In the genomic region with DNA sequence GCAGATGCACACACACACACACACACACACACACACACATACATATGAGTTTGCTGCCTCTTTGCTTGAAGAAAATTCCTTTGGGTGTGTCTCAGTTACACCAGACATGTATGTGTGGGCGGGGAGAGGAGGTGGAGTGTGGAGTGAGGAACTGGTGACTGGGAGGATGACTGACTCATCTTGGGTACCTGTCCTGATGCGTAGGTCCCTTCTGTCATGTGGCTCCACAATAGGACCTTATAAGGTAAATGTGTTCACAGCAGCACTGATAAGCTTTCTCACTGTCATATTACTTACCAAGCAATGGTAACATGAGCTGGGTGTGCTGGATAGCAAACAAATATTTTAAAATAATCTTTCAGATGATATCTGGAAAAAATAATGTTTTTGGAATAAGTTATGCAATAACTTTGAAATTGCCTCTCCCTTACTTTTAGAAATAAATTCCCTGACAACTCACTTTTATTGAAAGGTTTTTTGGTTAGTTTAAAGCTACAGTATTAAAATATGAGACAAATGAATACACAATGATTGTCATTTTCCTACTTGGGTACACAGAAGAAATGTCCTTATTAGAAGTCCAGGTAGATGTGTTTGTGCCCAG, we compare ENCODE assay signal across 10 cellular contexts. TPM values are rescaled to one million over a fixed set of nuclear protein-coding genes. Genes with fewer than 3 reads are reported as not detected.
DNase-seq lines count a peak whose midpoint lies in the region; ATAC-seq, FAIRE-seq and TF ChIP-seq lines count a peak whose summit lies in the region.
"Had no signal": no experiment of that assay in that cellular context is flagged by ENCODE, and none has a peak within 500 bp of the region (broad histone marks: within the 10 kb centered on the region; RNA-seq: fewer than 3 reads in every experiment).

No MANE protein-coding gene starts in this region.

- no peak overlapping the region for H3K9ac ChIP-seq in HCT116 (ENCODE audit: low read length)
- H3K9ac ChIP-seq in keratinocyte (ENCODE audit: control insufficient read depth, extremely low read depth, insufficient read depth, low read length): no peak overlapping the region

- H3K4me2 ChIP-seq in HCT116 (ENCODE audit: low read length) (peak overlapping the region; percentile 25), keratinocyte (ENCODE audit: control insufficient read depth, extremely low read depth, insufficient read depth, low read depth, low read length) (no peak overlapping the region)

- H3K4me1 Mint-ChIP-seq in activated CD4-positive, alpha-beta T cell treated with anti-CD3 and anti-CD28 coated beads for 36 hours: peaks cover 49% of the 10 kb centered on the region

- dilution Hi-C loops in keratinocyte (cut with MboI; ENCODE audit: extremely low pct_ligation_motif_present, low sequenced_read_pairs): no loop called here

- RAD21 ChIA-PET in HCT116 (lab: Charles Lee; ENCODE audit: low non-redundant PET in 1 of 2, low total read pairs in 2 of 2, uncharacterized antibody in 2 of 2, unreplicated experiment in 2 of 2): no interaction called here

- H3K79me2 ChIP-seq in HCT116 (ENCODE audit: insufficient read depth, low read length) (no peaks in the 10 kb centered on the region), keratinocyte (ENCODE audit: control insufficient read depth, insufficient read depth, low read length) (no peaks in the 10 kb centered on the region)

- H3K4me1 ChIP-seq in HCT116 (ENCODE audit: control insufficient read depth in 1 of 2, insufficient read depth in 2 of 2, low read length in 2 of 2) (peaks cover 4 to 19% of the 10 kb centered on the region in 2 experiments; a peak in 3 of 4 replicates), keratinocyte (ENCODE audit: control insufficient read depth, extremely low read depth, insufficient read depth, low read length) (peaks cover 13% of the 10 kb centered on the region)

- H2AFZ ChIP-seq in HCT116 (ENCODE audit: low read depth, low read length, poor library complexity, severe bottlenecking): no peak overlapping the region
- H2AFZ ChIP-seq in keratinocyte (ENCODE audit: control insufficient read depth, low read length): no peak overlapping the region

- intact Hi-C loops in HCT116 (cut with micrococcal nuclease): no loop called here
- intact Hi-C loops in activated CD4-positive, alpha-beta T cell treated with anti-CD3 and anti-CD28 coated beads for 36 hours (cut with DNase I, micrococcal nuclease): loop anchor here in 1 of 2 experiments (2.0 kb wide), 1 partner anchor 72 kb away; a partner anchor contains a TSS

- H3K27me3 ChIP-seq in HCT116 (ENCODE audit: insufficient read depth, low read length): no peaks in the 10 kb centered on the region
- H3K27me3 ChIP-seq in keratinocyte (ENCODE audit: control insufficient read depth, extremely low read depth, insufficient read depth, low read length): no peaks in the 10 kb centered on the region

- H3K4me3 Mint-ChIP-seq in activated CD4-positive, alpha-beta T cell treated with anti-CD3 and anti-CD28 coated beads for 36 hours: no peak overlapping the region
- H3K4me3 Mint-ChIP-seq: naive B cell had no signal

- TF ChIP-seq RAD21 in HCT116 (IDR thresholded peaks at IDR 0.05; ENCODE audit: low read depth): no peak

- H4K20me1 ChIP-seq in HCT116 (ENCODE audit: insufficient read depth) (no peaks in the 10 kb centered on the region), keratinocyte (ENCODE audit: control insufficient read depth, extremely low read depth, insufficient read depth, low read length) (no peaks in the 10 kb centered on the region)

- H3K36me3 Mint-ChIP-seq in activated CD4-positive, alpha-beta T cell treated with anti-CD3 and anti-CD28 coated beads for 36 hours (ENCODE audit: low read depth): no peaks in the 10 kb centered on the region
- H3K36me3 Mint-ChIP-seq: naive B cell had no signal

- H3K4me3 ChIP-seq in HCT116 (replicated peaks in 1 of 2; ENCODE audit: low read depth in 1 of 2, low read length in 2 of 2) (no peak overlapping the region), keratinocyte (ENCODE audit: control insufficient read depth in 2 of 3, extremely low read depth in 1 of 3, insufficient read depth in 2 of 3, low read depth in 1 of 3, low read length in 3 of 3) (no peak overlapping the region)

- peak overlapping the region; percentile 40 for H3K27ac Mint-ChIP-seq in activated CD4-positive, alpha-beta T cell treated with anti-CD3 and anti-CD28 coated beads for 36 hours

- ATAC-seq in HCT116: peak; percentile 99
- ATAC-seq in activated CD4-positive, alpha-beta T cell treated with anti-CD3 and anti-CD28 coated beads for 36 hours: peak; percentile 99
- ATAC-seq in HG03108 (IDR thresholded peaks at IDR 0.05; ENCODE audit: unreplicated experiment): no peak

- BruUV-seq in HCT116 (replicated peaks; lab: Mats Ljungman, UMichigan): no TSS peak

- no peaks in the 10 kb centered on the region for H3K9me3 ChIP-seq in HCT116 (ENCODE audit: control insufficient read depth in 1 of 2, insufficient read depth in 1 of 2, low read depth in 1 of 2, low read length in 2 of 2)
- H3K9me3 ChIP-seq in keratinocyte (ENCODE audit: control insufficient read depth, low read depth, low read length): no peaks in the 10 kb centered on the region

- H3K36me3 ChIP-seq in HCT116 (ENCODE audit: control insufficient read depth in 1 of 2, insufficient read depth in 2 of 2, low read length in 2 of 2) (no peaks in the 10 kb centered on the region), keratinocyte (ENCODE audit: control insufficient read depth in 2 of 2, extremely low read depth in 1 of 2, insufficient read depth in 2 of 2, low read length in 2 of 2) (no peaks in the 10 kb centered on the region)

- TF ChIP-seq CTCF in HCT116 (IDR thresholded peaks at IDR 0.05 in 2 of 3, conservative IDR thresholded peaks at IDR 0.05 in 1 of 3; ENCODE audit: borderline replicate concordance in 1 of 3, insufficient read depth in 1 of 3, low read depth in 2 of 3, low read length in 2 of 3) (no peak), keratinocyte (optimal IDR thresholded peaks at IDR 0.05 in 1 of 3, IDR thresholded peaks at IDR 0.05 in 1 of 3, conservative IDR thresholded peaks at IDR 0.05 in 1 of 3; ENCODE audit: extremely low read depth in 1 of 3, insufficient read depth in 2 of 3, low read length in 3 of 3) (no peak)

- in situ Hi-C loops in Caki2 (cut with HindIII; ENCODE audit: low pct_unique_long_range_greater_than_20kb, low sequenced_read_pairs): no loop called here

- no peaks in the 10 kb centered on the region for H3K9me1 ChIP-seq in keratinocyte (ENCODE audit: control insufficient read depth, extremely low read depth, insufficient read depth, low read length)

- FAIRE-seq in keratinocyte (lab: Jason Lieb, UNC): peak; percentile 98

- no peaks in the 10 kb centered on the region for H3K9me2 ChIP-seq in HCT116 (ENCODE audit: insufficient read depth)

- H3K27ac ChIP-seq in HCT116 (ENCODE audit: low read depth, low read length) (no peak overlapping the region), keratinocyte (ENCODE audit: control insufficient read depth, insufficient read depth, low read length) (peak overlapping the region; percentile 11)

- TF ChIP-seq POLR2A in HCT116 (IDR thresholded peaks at IDR 0.05; ENCODE audit: borderline replicate concordance, extremely low read depth, insufficient read depth, insufficient read length): no peak

- CTCF ChIA-PET in HCT116 (lab: Charles Lee): no interaction called here
- CTCF ChIA-PET in activated CD4-positive, alpha-beta T cell treated with anti-CD3 and anti-CD28 coated beads for 36 hours (lab: Charles Lee): no interaction called here

- DNase-seq in Caki2 (ENCODE audit: low read depth): peak; percentile 85
- DNase-seq in HCT116 (ENCODE audit: low read depth, low spot score): peak; percentile 87
- DNase-seq in activated CD4-positive, alpha-beta T cell treated with anti-CD3 and anti-CD28 coated beads for 36 hours: peak; percentile 79
- DNase-seq in keratinocyte (ENCODE audit: low read depth, low spot score): peak; percentile 96
- DNase-seq in COLO668 (lab: John Stamatoyannopoulos, UW; ENCODE audit: unreplicated experiment): no peak
- no peak for DNase-seq in activated gamma-delta T cell (lab: John Stamatoyannopoulos, UW)
- no peak for DNase-seq in NCI-H510A treated with DMSO at 0.1 percent for 48 hours (lab: John Stamatoyannopoulos, UW)
- DNase-seq: naive B cell had no signal

- no peaks in the 10 kb centered on the region for H3K27me3 Mint-ChIP-seq in activated CD4-positive, alpha-beta T cell treated with anti-CD3 and anti-CD28 coated beads for 36 hours

- POLR2A ChIA-PET in HCT116 (lab: Charles Lee): no interaction called here
- POLR2A ChIA-PET in activated CD4-positive, alpha-beta T cell treated with anti-CD3 and anti-CD28 coated beads for 36 hours (lab: Charles Lee): interaction anchor here (0.6 kb wide), 1 partner anchor 29 kb away, joined by 8 read pairs; no protein-coding TSS in a partner anchor

- no peaks in the 10 kb centered on the region for H3K9me3 Mint-ChIP-seq in activated CD4-positive, alpha-beta T cell treated with anti-CD3 and anti-CD28 coated beads for 36 hours (ENCODE audit: low read depth)
- H3K9me3 Mint-ChIP-seq: naive B cell had no signal

TF ChIP-seq in HCT116, 20 proteins besides CTCF, POLR2A, EP300 and RAD21:
- TF ChIP-seq JUND (IDR thresholded peaks at IDR 0.05) (peak; percentile 37), YY1 (IDR thresholded peaks at IDR 0.05; ENCODE audit: extremely low read depth, insufficient replicate concordance, low read depth, low read length) (no peak), SRF (IDR thresholded peaks at IDR 0.05; ENCODE audit: low read depth) (peak; percentile 95), SP1 (IDR thresholded peaks at IDR 0.05; ENCODE audit: low read depth) (peak; percentile 43), EGR1 (IDR thresholded peaks at IDR 0.05; ENCODE audit: low read depth) (peak; percentile 91)

RNA-seq across cellular contexts. Expression of a gene that starts 45.2 kb away (rescaled TPM):
- 5.8 and 6.2 TPM in 2 replicates for total RNA-seq in Caki2 (2014; rRNA removed; shearing (Covaris generic); ENCODE audit: low replicate concordance)
- 1.4 TPM for total RNA-seq in HCT116 (2021; ENCODE audit: unreplicated experiment)
- 0.40 and 0.48 TPM in 2 replicates for polyA plus RNA-seq in HCT116 (2012)
- under 1 TPM; 0.04 to 0.07 TPM for total RNA-seq in activated CD4-positive, alpha-beta T cell treated with anti-CD3 and anti-CD28 coated beads for 36 hours
- 0.05 to 0.13 TPM (median 0.09 TPM) in 3 replicates for polyA plus RNA-seq in keratinocyte
- polyA plus RNA-seq in keratinocyte (2011; ENCODE audit: low read depth): 0.05 TPM
- 0.01 and 0.04 TPM in 2 replicates for polyA plus RNA-seq in keratinocyte (2011; cell fraction: cytosol; rRNA removed)
- polyA plus RNA-seq in keratinocyte (2011; cell fraction: nucleus; rRNA removed): 0.23 and 0.39 TPM in 2 replicates
- 0.05 TPM in 1 of 2 replicates, not detected in the other for polyA plus RNA-seq in keratinocyte (2012; ENCODE audit: low replicate concordance)
- 0.10 TPM in 1 of 3 replicates, not detected in the others for polyA minus RNA-seq in keratinocyte
- not detected for polyA minus RNA-seq in keratinocyte (2011; cell fraction: cytosol; rRNA and poly(A)+ RNA removed)
- polyA minus RNA-seq in keratinocyte (2011; cell fraction: nucleus; rRNA and poly(A)+ RNA removed): 0.21 and 1.2 TPM in 2 replicates
- total RNA-seq: activated CD8-positive, alpha-beta memory T cell treated with anti-CD3 and anti-CD28 coated beads for 36 hours had no signal

Comparison
In these comparisons a context has a peak if more than half of its experiments do, and no peak if none do; other contexts are left out.
1. DNase-seq: peak in Caki2 (single experiment), HCT116 (single experiment), activated CD4-positive, alpha-beta T cell treated with anti-CD3 and anti-CD28 coated beads for 36 hours (single experiment) and keratinocyte (single experiment); none in COLO668 (single experiment), activated gamma-delta T cell (single experiment) and NCI-H510A treated with DMSO at 0.1 percent for 48 hours (single experiment).